ENCODE assay signal across 21 cellular contexts in the genomic region with DNA sequence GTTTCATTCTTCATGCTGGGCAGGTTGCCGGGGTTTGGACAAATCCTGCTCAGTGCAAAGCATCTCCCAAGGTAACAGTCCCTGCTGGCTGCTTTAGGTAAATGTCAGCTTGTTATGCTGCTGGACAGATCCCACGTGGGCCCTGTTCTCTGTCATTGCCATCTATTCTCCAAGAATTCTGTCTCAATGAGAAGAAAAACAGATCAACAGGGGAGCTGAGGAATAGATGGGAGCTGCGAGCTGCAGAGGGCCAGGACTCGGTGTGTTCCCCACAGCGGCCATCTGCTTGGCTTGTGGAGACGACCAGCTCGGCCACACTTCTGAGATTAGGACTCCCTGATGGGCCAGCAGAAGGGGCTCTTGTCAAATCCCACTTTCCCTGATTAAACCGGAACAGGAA.
"Had no signal": no experiment of that assay in that cellular context is flagged by ENCODE, and none has a peak within 500 bp of the region (broad histone marks: within the 10 kb centered on the region; RNA-seq: fewer than 3 reads in every experiment).

No MANE protein-coding gene starts in this region.

- H3K36me3 ChIP-seq: cardiac muscle cell, esophagus muscularis mucosa, uterus had no signal

- DNase-seq: activated CD4-positive, alpha-beta memory T cell treated with anti-CD3 and anti-CD28 coated beads, Interleukin-2, amount 10 ng/mL, durations not matched to agents 7 days and 5 days; activated CD4-positive, alpha-beta T cell treated with anti-CD3 and anti-CD28 coated beads for 48 hours; activated gamma-delta T cell; activated T-cell treated with anti-CD3 and anti-CD28 coated beads for 4 hours; anterior cingulate cortex; body of pancreas; effector memory CD8-positive, alpha-beta T cell; glutamatergic neuron; hippocampal formation; mucosa of descending colon; retina; stimulated activated CD4-positive, alpha-beta T cell treated with anti-CD3 and anti-CD28 coated beads, Interleukin-4, amount 100 ng/mL, for 1 hour; stimulated activated naive CD4-positive, alpha-beta T cell; T-helper 9 cell; testis; trophoblast cell; uterus had no signal

- H3K4me3 ChIP-seq: body of pancreas, cardiac muscle cell, esophagus muscularis mucosa, mucosa of descending colon, testis, uterus had no signal

- H3K9me3 ChIP-seq: body of pancreas, esophagus muscularis mucosa, mucosa of descending colon, testis, uterus had no signal

- H3K27ac ChIP-seq: body of pancreas, cardiac muscle cell, esophagus muscularis mucosa, testis, uterus had no signal

- H3K4me3 Mint-ChIP-seq: activated CD4-positive, alpha-beta memory T cell treated with anti-CD3 and anti-CD28 coated beads, Interleukin-2, amount 10 ng/mL, durations not matched to agents 7 days and 5 days; activated naive CD4-positive, alpha-beta T cell treated with anti-CD3 and anti-CD28 coated beads, Interleukin-2, amount 50 U/mL, for 24 hours; effector memory CD8-positive, alpha-beta T cell; memory B cell had no signal

- ATAC-seq: body of pancreas; effector memory CD8-positive, alpha-beta T cell; mucosa of descending colon had no signal

- H3K4me1 ChIP-seq: body of pancreas, testis, uterus had no signal

- H3K4me1 Mint-ChIP-seq: activated CD4-positive, alpha-beta memory T cell treated with anti-CD3 and anti-CD28 coated beads, Interleukin-2, amount 10 ng/mL, durations not matched to agents 7 days and 5 days; activated naive CD4-positive, alpha-beta T cell treated with anti-CD3 and anti-CD28 coated beads, Interleukin-2, amount 50 U/mL, for 24 hours; memory B cell had no signal

- H3K9me3 Mint-ChIP-seq: activated naive CD4-positive, alpha-beta T cell treated with anti-CD3 and anti-CD28 coated beads, Interleukin-2, amount 50 U/mL, for 24 hours had no signal

- H3K27me3 ChIP-seq: body of pancreas, cardiac muscle cell, esophagus muscularis mucosa, testis, uterus had no signal

- H3K27ac Mint-ChIP-seq: activated CD4-positive, alpha-beta memory T cell treated with anti-CD3 and anti-CD28 coated beads, Interleukin-2, amount 10 ng/mL, durations not matched to agents 7 days and 5 days; activated naive CD4-positive, alpha-beta T cell treated with anti-CD3 and anti-CD28 coated beads, Interleukin-2, amount 50 U/mL, for 24 hours; effector memory CD8-positive, alpha-beta T cell; memory B cell had no signal

- H3K36me3 Mint-ChIP-seq: activated naive CD4-positive, alpha-beta T cell treated with anti-CD3 and anti-CD28 coated beads, Interleukin-2, amount 50 U/mL, for 24 hours; memory B cell had no signal

- H3K27me3 Mint-ChIP-seq: activated CD4-positive, alpha-beta memory T cell treated with anti-CD3 and anti-CD28 coated beads, Interleukin-2, amount 10 ng/mL, durations not matched to agents 7 days and 5 days; activated naive CD4-positive, alpha-beta T cell treated with anti-CD3 and anti-CD28 coated beads, Interleukin-2, amount 50 U/mL, for 24 hours; effector memory CD8-positive, alpha-beta T cell; memory B cell had no signal
